Comparison of ENCODE assay signal across 1 cellular context in the genomic region with DNA sequence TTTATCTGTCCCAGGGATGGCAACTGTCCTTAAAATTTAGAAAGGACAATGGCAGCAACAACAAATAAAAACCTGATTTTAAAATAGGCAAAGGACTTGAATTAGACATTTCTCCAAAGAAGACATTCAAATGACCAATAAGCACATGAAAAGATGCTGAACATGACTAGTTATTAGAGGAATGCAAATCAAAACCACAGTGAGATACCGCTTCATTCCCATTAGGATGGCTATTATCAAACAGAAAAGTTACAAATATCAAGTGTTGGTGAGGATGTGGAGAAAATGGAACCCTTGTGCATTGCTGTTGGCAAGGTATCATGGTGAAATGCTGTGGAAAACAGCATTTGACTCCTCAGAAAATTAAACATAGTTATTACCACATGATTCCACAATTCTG.
TF ChIP-seq lines count a peak whose summit lies in the region.

No MANE protein-coding gene starts in this region.

TF ChIP-seq in IMR-90, 13 proteins besides CTCF, POLR2A, EP300 and RAD21 (continued from another document):
- TF ChIP-seq, protein P1, sequence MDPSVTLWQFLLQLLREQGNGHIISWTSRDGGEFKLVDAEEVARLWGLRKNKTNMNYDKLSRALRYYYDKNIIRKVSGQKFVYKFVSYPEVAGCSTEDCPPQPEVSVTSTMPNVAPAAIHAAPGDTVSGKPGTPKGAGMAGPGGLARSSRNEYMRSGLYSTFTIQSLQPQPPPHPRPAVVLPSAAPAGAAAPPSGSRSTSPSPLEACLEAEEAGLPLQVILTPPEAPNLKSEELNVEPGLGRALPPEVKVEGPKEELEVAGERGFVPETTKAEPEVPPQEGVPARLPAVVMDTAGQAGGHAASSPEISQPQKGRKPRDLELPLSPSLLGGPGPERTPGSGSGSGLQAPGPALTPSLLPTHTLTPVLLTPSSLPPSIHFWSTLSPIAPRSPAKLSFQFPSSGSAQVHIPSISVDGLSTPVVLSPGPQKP (IDR thresholded peaks at IDR 0.05; ENCODE audit: borderline replicate concordance, low read depth, low read length): no peak
- TF ChIP-seq, protein P2, sequence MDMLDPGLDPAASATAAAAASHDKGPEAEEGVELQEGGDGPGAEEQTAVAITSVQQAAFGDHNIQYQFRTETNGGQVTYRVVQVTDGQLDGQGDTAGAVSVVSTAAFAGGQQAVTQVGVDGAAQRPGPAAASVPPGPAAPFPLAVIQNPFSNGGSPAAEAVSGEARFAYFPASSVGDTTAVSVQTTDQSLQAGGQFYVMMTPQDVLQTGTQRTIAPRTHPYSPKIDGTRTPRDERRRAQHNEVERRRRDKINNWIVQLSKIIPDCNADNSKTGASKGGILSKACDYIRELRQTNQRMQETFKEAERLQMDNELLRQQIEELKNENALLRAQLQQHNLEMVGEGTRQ (IDR thresholded peaks at IDR 0.05; ENCODE audit: low read depth, low read length): no peak
- no peak for TF ChIP-seq CHD1 (IDR thresholded peaks at IDR 0.05; ENCODE audit: low read depth, low read length)
- TF ChIP-seq MAFK (IDR thresholded peaks at IDR 0.05; ENCODE audit: low read depth, low read length): no peak
- TF ChIP-seq SMC3 (IDR thresholded peaks at IDR 0.05; ENCODE audit: low read depth, low read length): no peak
- no peak for TF ChIP-seq CEBPB (IDR thresholded peaks at IDR 0.05; ENCODE audit: low read depth, low read length)
- no peak for TF ChIP-seq MXI1 (IDR thresholded peaks at IDR 0.05; ENCODE audit: borderline replicate concordance, low read depth, low read length)
- TF ChIP-seq MAZ (IDR thresholded peaks at IDR 0.05; ENCODE audit: borderline replicate concordance, low read depth, low read length): no peak
- TF ChIP-seq RFX5 (IDR thresholded peaks at IDR 0.05; ENCODE audit: low read depth, low read length): no peak
